Comparison of ENCODE assay signal across 1 cellular context in the genomic region with DNA sequence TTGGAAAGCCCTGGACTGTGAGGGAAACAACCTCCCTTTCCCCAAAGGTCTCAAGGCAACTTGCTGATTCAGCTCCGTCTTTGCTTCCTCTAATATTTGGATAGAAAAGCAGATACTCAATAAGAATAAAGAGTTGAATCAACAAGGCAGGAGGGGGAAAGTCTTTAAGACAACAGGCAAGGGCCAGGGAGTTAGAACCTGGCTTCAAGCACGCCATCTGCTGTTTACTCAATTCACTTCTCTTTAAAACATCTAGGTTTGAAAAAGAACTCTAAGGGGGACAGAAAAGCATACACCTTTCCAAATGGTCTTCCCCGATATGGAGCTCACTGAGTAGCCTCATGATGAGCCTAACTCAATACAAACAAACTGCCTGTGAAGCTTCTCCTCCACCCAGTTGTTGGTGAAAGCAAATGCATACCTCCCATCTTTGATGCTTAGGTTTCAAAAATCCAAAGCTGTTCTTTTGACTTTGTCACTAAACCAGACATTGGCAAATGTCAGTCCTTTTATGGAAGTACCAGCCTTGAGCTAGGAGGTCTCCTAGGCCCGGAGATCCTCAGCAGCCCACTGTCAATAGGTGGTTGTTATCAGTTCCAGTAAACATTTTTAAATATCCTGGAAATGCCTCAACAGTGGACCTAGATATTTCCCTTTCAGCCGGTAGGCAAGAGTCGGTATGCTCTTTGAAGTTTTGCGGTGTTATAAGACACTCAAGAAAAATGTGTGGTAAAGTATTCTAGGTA.
TF ChIP-seq lines count a peak whose summit lies in the region.

No MANE protein-coding gene starts in this region.

TF ChIP-seq in neural cell, 6 proteins besides CTCF, POLR2A, EP300 and RAD21 (continued from another document):
- TF ChIP-seq, protein P1, sequence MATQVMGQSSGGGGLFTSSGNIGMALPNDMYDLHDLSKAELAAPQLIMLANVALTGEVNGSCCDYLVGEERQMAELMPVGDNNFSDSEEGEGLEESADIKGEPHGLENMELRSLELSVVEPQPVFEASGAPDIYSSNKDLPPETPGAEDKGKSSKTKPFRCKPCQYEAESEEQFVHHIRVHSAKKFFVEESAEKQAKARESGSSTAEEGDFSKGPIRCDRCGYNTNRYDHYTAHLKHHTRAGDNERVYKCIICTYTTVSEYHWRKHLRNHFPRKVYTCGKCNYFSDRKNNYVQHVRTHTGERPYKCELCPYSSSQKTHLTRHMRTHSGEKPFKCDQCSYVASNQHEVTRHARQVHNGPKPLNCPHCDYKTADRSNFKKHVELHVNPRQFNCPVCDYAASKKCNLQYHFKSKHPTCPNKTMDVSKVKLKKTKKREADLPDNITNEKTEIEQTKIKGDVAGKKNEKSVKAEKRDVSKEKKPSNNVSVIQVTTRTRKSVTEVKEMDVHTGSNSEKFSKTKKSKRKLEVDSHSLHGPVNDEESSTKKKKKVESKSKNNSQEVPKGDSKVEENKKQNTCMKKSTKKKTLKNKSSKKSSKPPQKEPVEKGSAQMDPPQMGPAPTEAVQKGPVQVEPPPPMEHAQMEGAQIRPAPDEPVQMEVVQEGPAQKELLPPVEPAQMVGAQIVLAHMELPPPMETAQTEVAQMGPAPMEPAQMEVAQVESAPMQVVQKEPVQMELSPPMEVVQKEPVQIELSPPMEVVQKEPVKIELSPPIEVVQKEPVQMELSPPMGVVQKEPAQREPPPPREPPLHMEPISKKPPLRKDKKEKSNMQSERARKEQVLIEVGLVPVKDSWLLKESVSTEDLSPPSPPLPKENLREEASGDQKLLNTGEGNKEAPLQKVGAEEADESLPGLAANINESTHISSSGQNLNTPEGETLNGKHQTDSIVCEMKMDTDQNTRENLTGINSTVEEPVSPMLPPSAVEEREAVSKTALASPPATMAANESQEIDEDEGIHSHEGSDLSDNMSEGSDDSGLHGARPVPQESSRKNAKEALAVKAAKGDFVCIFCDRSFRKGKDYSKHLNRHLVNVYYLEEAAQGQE (IDR thresholded peaks at IDR 0.05; ENCODE audit: borderline replicate concordance): no peak
- TF ChIP-seq EZH2 (IDR thresholded peaks at IDR 0.05; ENCODE audit: borderline replicate concordance, insufficient read depth, low read length, poor library complexity, severe bottlenecking): no peak
